In the genomic region with DNA sequence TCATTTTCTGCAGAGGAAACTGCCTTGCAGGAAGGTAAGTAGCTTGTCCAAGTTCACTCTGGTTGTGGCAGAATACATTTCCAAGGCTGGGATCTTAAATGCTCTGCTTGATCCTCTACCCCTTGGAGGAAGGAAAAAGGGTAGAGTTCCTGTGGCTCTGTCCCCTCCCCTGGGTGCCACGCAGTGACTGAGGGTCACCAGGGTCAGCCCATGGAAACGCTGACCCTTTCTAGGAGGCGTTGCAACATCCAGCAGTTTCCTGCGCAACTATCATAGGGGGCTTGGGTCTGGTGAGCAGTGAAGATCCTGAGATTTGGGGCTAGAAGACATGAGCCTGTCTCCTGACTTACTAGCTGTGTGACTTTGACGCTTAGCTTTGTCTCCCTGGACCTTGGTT, we compare ENCODE assay signal across 1 cellular context.
TF ChIP-seq lines count a peak whose summit lies in the region.

No MANE protein-coding gene starts in this region.

TF ChIP-seq in K562, 482 proteins besides CTCF, POLR2A, EP300 and RAD21 (continued from another document):
- TF ChIP-seq NRF1 (conservative IDR thresholded peaks at IDR 0.05 in 1 of 2, IDR thresholded peaks at IDR 0.05 in 1 of 2) (peak in 1 of 2 experiments; percentile 43; a peak in 2 of 4 replicates), ZNF695 (CRISPR knock-in tag; IDR thresholded peaks at IDR 0.05) (no peak), NFE2L1 (tag; IDR thresholded peaks at IDR 0.05; ENCODE audit: borderline replicate concordance, low read depth) (no peak)
